11 cellular contexts compared by ENCODE assay signal in genomic region chr7:964401-965231, GRCh38. TPM values are rescaled to one million over a fixed set of nuclear protein-coding genes. Genes with fewer than 3 reads are reported as not detected.
DNase-seq lines count a peak whose midpoint lies in the region; ATAC-seq and TF ChIP-seq lines count a peak whose summit lies in the region.
"Had no signal": no experiment of that assay in that cellular context is flagged by ENCODE, and none has a peak within 500 bp of the region (broad histone marks: within the 10 kb centered on the region; RNA-seq: fewer than 3 reads in every experiment).

No MANE protein-coding gene starts in this region.

- no peak for TF ChIP-seq CTCF in suprapubic skin (IDR thresholded peaks at IDR 0.05)

- no peaks in the 10 kb centered on the region for H3K9me3 ChIP-seq in suprapubic skin
- H3K9me3 ChIP-seq in effector memory CD4-positive, alpha-beta T cell (ENCODE audit: control insufficient read depth, low read length): no peaks in the 10 kb centered on the region

- TF ChIP-seq EP300 in suprapubic skin (IDR thresholded peaks at IDR 0.05): no peak

- H3K27ac ChIP-seq in suprapubic skin: peak overlapping the region; percentile 58
- no peak overlapping the region for H3K27ac ChIP-seq in effector memory CD4-positive, alpha-beta T cell (ENCODE audit: insufficient read depth, low read length, poor library complexity, severe bottlenecking)
- H3K27ac ChIP-seq: parathyroid adenoma had no signal

- POLR2A ChIA-PET in activated naive CD8-positive, alpha-beta T cell treated with anti-CD3 and anti-CD28 coated beads, Interleukin-2, amount 10 ng/mL, durations not matched to agents 7 days and 5 days (lab: Charles Lee): interaction anchor here (1.0 to 1.4 kb wide), 3 partner anchors 9 to 41 kb away, joined by 3 to 8 read pairs (median 5); partner anchors contain the start of gene COX19

- no peak for DNase-seq in activated naive CD8-positive, alpha-beta T cell treated with anti-CD3 and anti-CD28 coated beads, Interleukin-2, amount 10 ng/mL, durations not matched to agents 7 days and 5 days
- DNase-seq in activated naive CD8-positive, alpha-beta T cell treated with anti-CD3 and anti-CD28 coated beads, Interleukin-2, amount 50 U/mL, for 24 hours: no peak
- DNase-seq in anterior cingulate cortex (lab: John Stamatoyannopoulos, UW) (peak in 37 of 58 donors; percentile 2 to 85 (median 43)), islet precursor cell (peak; percentile 59), suprapubic skin (ENCODE audit: low spot score in 2 of 2) (peak in 1 of 2 donors; percentile 71), NCI-H1436 (lab: John Stamatoyannopoulos, UW) (no peak)
- no peak for DNase-seq in effector memory CD4-positive, alpha-beta T cell

- no peak overlapping the region for H3K4me3 Mint-ChIP-seq in activated naive CD8-positive, alpha-beta T cell treated with anti-CD3 and anti-CD28 coated beads, Interleukin-2, amount 10 ng/mL, durations not matched to agents 7 days and 5 days
- H3K4me3 Mint-ChIP-seq in activated naive CD8-positive, alpha-beta T cell treated with anti-CD3 and anti-CD28 coated beads, Interleukin-2, amount 50 U/mL, for 24 hours: no peak overlapping the region

- no peak overlapping the region for H3K4me3 ChIP-seq in suprapubic skin
- H3K4me3 ChIP-seq in effector memory CD4-positive, alpha-beta T cell (ENCODE audit: insufficient read depth, low read depth, low read length, poor library complexity, severe bottlenecking): no peak overlapping the region

- no peak for TF ChIP-seq POLR2A in suprapubic skin (IDR thresholded peaks at IDR 0.05)

- H3K36me3 Mint-ChIP-seq in activated naive CD8-positive, alpha-beta T cell treated with anti-CD3 and anti-CD28 coated beads, Interleukin-2, amount 10 ng/mL, durations not matched to agents 7 days and 5 days: peaks cover 10% of the 10 kb centered on the region
- H3K36me3 Mint-ChIP-seq in activated naive CD8-positive, alpha-beta T cell treated with anti-CD3 and anti-CD28 coated beads, Interleukin-2, amount 50 U/mL, for 24 hours (ENCODE audit: low read depth): peaks cover 18% of the 10 kb centered on the region

- no peaks in the 10 kb centered on the region for H3K27me3 Mint-ChIP-seq in activated naive CD8-positive, alpha-beta T cell treated with anti-CD3 and anti-CD28 coated beads, Interleukin-2, amount 10 ng/mL, durations not matched to agents 7 days and 5 days
- no peaks in the 10 kb centered on the region for H3K27me3 Mint-ChIP-seq in activated naive CD8-positive, alpha-beta T cell treated with anti-CD3 and anti-CD28 coated beads, Interleukin-2, amount 50 U/mL, for 24 hours

- peaks cover 17% of the 10 kb centered on the region for H3K4me1 Mint-ChIP-seq in activated naive CD8-positive, alpha-beta T cell treated with anti-CD3 and anti-CD28 coated beads, Interleukin-2, amount 10 ng/mL, durations not matched to agents 7 days and 5 days
- peaks cover 16% of the 10 kb centered on the region for H3K4me1 Mint-ChIP-seq in activated naive CD8-positive, alpha-beta T cell treated with anti-CD3 and anti-CD28 coated beads, Interleukin-2, amount 50 U/mL, for 24 hours

- H3K4me1 ChIP-seq in suprapubic skin: peaks cover 31% of the 10 kb centered on the region
- peaks cover 12% of the 10 kb centered on the region for H3K4me1 ChIP-seq in effector memory CD4-positive, alpha-beta T cell (ENCODE audit: control insufficient read depth, insufficient read depth, low read length, poor library complexity, severe bottlenecking)

- peak; percentile 18 for ATAC-seq in activated naive CD8-positive, alpha-beta T cell treated with anti-CD3 and anti-CD28 coated beads, Interleukin-2, amount 10 ng/mL, durations not matched to agents 7 days and 5 days (ENCODE audit: low read depth)
- ATAC-seq in activated naive CD8-positive, alpha-beta T cell treated with anti-CD3 and anti-CD28 coated beads, Interleukin-2, amount 50 U/mL, for 24 hours: no peak
- ATAC-seq in HG03442 (IDR thresholded peaks at IDR 0.05; ENCODE audit: unreplicated experiment): no peak

- WGBS in suprapubic skin: 18% methylated on average over 13 of the region's 27 CpGs

- H3K27ac Mint-ChIP-seq in activated naive CD8-positive, alpha-beta T cell treated with anti-CD3 and anti-CD28 coated beads, Interleukin-2, amount 10 ng/mL, durations not matched to agents 7 days and 5 days: peak overlapping the region; percentile 30
- H3K27ac Mint-ChIP-seq in activated naive CD8-positive, alpha-beta T cell treated with anti-CD3 and anti-CD28 coated beads, Interleukin-2, amount 50 U/mL, for 24 hours: no peak overlapping the region

- no peaks in the 10 kb centered on the region for H3K9me3 Mint-ChIP-seq in activated naive CD8-positive, alpha-beta T cell treated with anti-CD3 and anti-CD28 coated beads, Interleukin-2, amount 10 ng/mL, durations not matched to agents 7 days and 5 days
- no peaks in the 10 kb centered on the region for H3K9me3 Mint-ChIP-seq in activated naive CD8-positive, alpha-beta T cell treated with anti-CD3 and anti-CD28 coated beads, Interleukin-2, amount 50 U/mL, for 24 hours
- H3K9me3 Mint-ChIP-seq: CD4-positive, alpha-beta memory T cell had no signal

- H3K36me3 ChIP-seq in suprapubic skin: peaks cover 30% of the 10 kb centered on the region
- peaks cover 27% of the 10 kb centered on the region for H3K36me3 ChIP-seq in effector memory CD4-positive, alpha-beta T cell (ENCODE audit: control insufficient read depth, insufficient read depth, low read length)

- peaks cover 7% of the 10 kb centered on the region for H3K27me3 ChIP-seq in suprapubic skin
- H3K27me3 ChIP-seq in effector memory CD4-positive, alpha-beta T cell (replicated peaks; ENCODE audit: control insufficient read depth, insufficient read depth, low read length, poor library complexity, severe bottlenecking): no peaks in the 10 kb centered on the region

RNA-seq across cellular contexts. Expression of gene ADAP1, which starts 10.1 kb away (rescaled TPM):
- 10 to 100 TPM; 25.0 to 29.8 TPM for total RNA-seq in activated naive CD8-positive, alpha-beta T cell treated with anti-CD3 and anti-CD28 coated beads, Interleukin-2, amount 10 ng/mL, durations not matched to agents 7 days and 5 days
- total RNA-seq in suprapubic skin: 1 to 10 TPM; 4.1 to 9.1 (median 6.3) TPM

RNA-seq across cellular contexts. Expression of gene COX19, which starts 10.7 kb away (rescaled TPM):
- total RNA-seq in activated naive CD8-positive, alpha-beta T cell treated with anti-CD3 and anti-CD28 coated beads, Interleukin-2, amount 10 ng/mL, durations not matched to agents 7 days and 5 days: 10 to 100 TPM; 26.2 to 29.3 TPM
- 10 to 100 TPM; 11.6 to 55.2 (median 13.2) TPM for total RNA-seq in suprapubic skin

RNA-seq across cellular contexts. Expression of gene CYP2W1, which starts 18.4 kb away (rescaled TPM):
- not detected for total RNA-seq in activated naive CD8-positive, alpha-beta T cell treated with anti-CD3 and anti-CD28 coated beads, Interleukin-2, amount 10 ng/mL, durations not matched to agents 7 days and 5 days
- total RNA-seq in suprapubic skin: 10 to 100 TPM; 13.3 to 20.8 (median 15.4) TPM
- total RNA-seq: CD4-positive, alpha-beta memory T cell; T-helper 1 cell treated with Interleukin-12 subunit alpha and Interleukin-12 subunit beta and Interleukin-4 antibody, amounts not matched to agents 30 ng/mL and 1 ng/mL, for 36 hours had no signal

Comparison
In these comparisons a context has a peak if more than half of its experiments do, and no peak if none do; other contexts are left out.
1. DNase-seq: peak in anterior cingulate cortex (37 of 58) and islet precursor cell (single experiment); none in activated naive CD8-positive, alpha-beta T cell treated with anti-CD3 and anti-CD28 coated beads, Interleukin-2, amount 10 ng/mL, durations not matched to agents 7 days and 5 days (single experiment), activated naive CD8-positive, alpha-beta T cell treated with anti-CD3 and anti-CD28 coated beads, Interleukin-2, amount 50 U/mL, for 24 hours (single experiment), NCI-H1436 (single experiment) and effector memory CD4-positive, alpha-beta T cell (0 of 3).
2. RNA of gene CYP2W1, which starts 18.4 kb away (total RNA-seq): 13.3 to 20.8 TPM in suprapubic skin; not detected in activated naive CD8-positive, alpha-beta T cell treated with anti-CD3 and anti-CD28 coated beads, Interleukin-2, amount 10 ng/mL, durations not matched to agents 7 days and 5 days; every median in the first group is over 10 times any median in the second.